In the genomic region with DNA sequence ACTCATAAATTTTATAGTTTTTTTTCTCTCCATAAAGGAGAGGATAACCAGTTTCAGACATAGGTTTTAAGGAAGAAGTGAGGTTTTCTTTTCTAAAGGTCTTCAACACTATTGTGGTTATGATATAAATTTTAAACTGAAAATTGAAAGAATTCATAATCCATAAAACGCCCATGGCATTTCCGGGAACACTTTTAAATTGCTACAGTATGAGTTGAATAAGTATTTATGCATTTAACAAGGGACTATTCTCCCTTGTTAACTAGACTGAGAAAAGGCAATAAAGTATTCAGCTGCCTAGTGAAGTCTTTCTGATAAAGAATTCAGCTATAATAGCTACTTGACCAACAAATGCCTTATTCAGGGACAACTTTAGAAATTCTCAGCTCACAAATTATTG, we compare ENCODE assay signal across 16 cellular contexts.
DNase-seq lines count a peak whose midpoint lies in the region; ATAC-seq and TF ChIP-seq lines count a peak whose summit lies in the region.
"Had no signal": no experiment of that assay in that cellular context is flagged by ENCODE, and none has a peak within 500 bp of the region (broad histone marks: within the 10 kb centered on the region; RNA-seq: fewer than 3 reads in every experiment).

No MANE protein-coding gene starts in this region.

- H3K36me3 ChIP-seq in HCT116 (ENCODE audit: control insufficient read depth in 1 of 2, insufficient read depth in 2 of 2, low read length in 2 of 2) = no peaks in the 10 kb centered on the region

- CTCF ChIA-PET in HCT116 (lab: Charles Lee) = no interaction called here
- CTCF ChIA-PET in activated CD4-positive, alpha-beta memory T cell treated with anti-CD3 and anti-CD28 coated beads for 36 hours (lab: Charles Lee) = no interaction called here

- no peak for TF ChIP-seq POLR2A in HCT116 (IDR thresholded peaks at IDR 0.05; ENCODE audit: borderline replicate concordance, extremely low read depth, insufficient read depth, insufficient read length)

- no peaks in the 10 kb centered on the region for H4K20me1 ChIP-seq in HCT116 (ENCODE audit: insufficient read depth)

- H3K27ac Mint-ChIP-seq in activated CD4-positive, alpha-beta memory T cell treated with anti-CD3 and anti-CD28 coated beads for 36 hours = no peak overlapping the region
- H3K27ac Mint-ChIP-seq: CD4-positive, alpha-beta T cell; GM23338 had no signal

- no peak overlapping the region for H3K4me2 ChIP-seq in HCT116 (ENCODE audit: low read length)
- H3K4me2 ChIP-seq: GM23338 had no signal

- no peaks in the 10 kb centered on the region for H3K27me3 Mint-ChIP-seq in activated CD4-positive, alpha-beta memory T cell treated with anti-CD3 and anti-CD28 coated beads for 36 hours
- H3K27me3 Mint-ChIP-seq: CD4-positive, alpha-beta T cell had no signal

- intact Hi-C loops in HCT116 (cut with micrococcal nuclease) = no loop called here
- intact Hi-C loops in activated CD4-positive, alpha-beta memory T cell treated with anti-CD3 and anti-CD28 coated beads for 36 hours (cut with micrococcal nuclease) = no loop called here

- RAD21 ChIA-PET in HCT116 (lab: Charles Lee; ENCODE audit: low non-redundant PET in 1 of 2, low total read pairs in 2 of 2, uncharacterized antibody in 2 of 2, unreplicated experiment in 2 of 2) = interaction anchor here in 1 of 2 experiments (0.7 kb wide), 1 partner anchor 424 kb away, joined by 3 read pairs; no protein-coding TSS in a partner anchor

- ATAC-seq in HCT116 = no peak
- no peak for ATAC-seq in GM18519 (IDR thresholded peaks at IDR 0.05; ENCODE audit: low FRiP score, unreplicated experiment)
- ATAC-seq: GM23338 had no signal

- no peak overlapping the region for H3K9ac ChIP-seq in HCT116 (ENCODE audit: low read length)

- H3K9me2 ChIP-seq in HCT116 (ENCODE audit: insufficient read depth) = no peaks in the 10 kb centered on the region

- no peak overlapping the region for H3K4me3 ChIP-seq in HCT116 (replicated peaks in 1 of 2; ENCODE audit: low read depth in 1 of 2, low read length in 2 of 2)
- no peak overlapping the region for H3K4me3 ChIP-seq in fibroblast of villous mesenchyme (ENCODE audit: low read depth, low read length)
- H3K4me3 ChIP-seq: GM23338 had no signal

- no peaks in the 10 kb centered on the region for H3K4me1 ChIP-seq in HCT116 (ENCODE audit: control insufficient read depth in 1 of 2, insufficient read depth in 2 of 2, low read length in 2 of 2)

- no TSS peak for BruUV-seq in HCT116 (replicated peaks; lab: Mats Ljungman, UMichigan)

- H2AFZ ChIP-seq in HCT116 (ENCODE audit: low read depth, low read length, poor library complexity, severe bottlenecking) = peak overlapping the region; percentile 23
- H2AFZ ChIP-seq: GM23338 had no signal

- no peak overlapping the region for H3K4me3 Mint-ChIP-seq in activated CD4-positive, alpha-beta memory T cell treated with anti-CD3 and anti-CD28 coated beads for 36 hours
- H3K4me3 Mint-ChIP-seq: CD4-positive, alpha-beta T cell; GM23338 had no signal

- no peaks in the 10 kb centered on the region for H3K9me3 Mint-ChIP-seq in activated CD4-positive, alpha-beta memory T cell treated with anti-CD3 and anti-CD28 coated beads for 36 hours
- H3K9me3 Mint-ChIP-seq: CD4-positive, alpha-beta T cell; GM23338 had no signal

- H3K9me3 ChIP-seq in HCT116 (ENCODE audit: control insufficient read depth in 1 of 2, insufficient read depth in 1 of 2, low read depth in 1 of 2, low read length in 2 of 2) = no peaks in the 10 kb centered on the region

- POLR2A ChIA-PET in HCT116 (lab: Charles Lee) = interaction anchor here (1.0 kb wide), 1 partner anchor 8 kb away, joined by 3 read pairs; no protein-coding TSS in a partner anchor
- POLR2A ChIA-PET in activated CD4-positive, alpha-beta memory T cell treated with anti-CD3 and anti-CD28 coated beads for 36 hours (lab: Charles Lee) = no interaction called here

- H3K36me3 Mint-ChIP-seq in activated CD4-positive, alpha-beta memory T cell treated with anti-CD3 and anti-CD28 coated beads for 36 hours = no peaks in the 10 kb centered on the region

- no peaks in the 10 kb centered on the region for H3K27me3 ChIP-seq in HCT116 (ENCODE audit: insufficient read depth, low read length)

- no peaks in the 10 kb centered on the region for H3K4me1 Mint-ChIP-seq in activated CD4-positive, alpha-beta memory T cell treated with anti-CD3 and anti-CD28 coated beads for 36 hours (ENCODE audit: low read depth)
- H3K4me1 Mint-ChIP-seq: GM23338 had no signal

- DNase-seq in EH (ENCODE audit: low read depth) (peak; percentile 41), HCT116 (ENCODE audit: low read depth, low spot score) (no peak), fibroblast of villous mesenchyme (ENCODE audit: low read depth) (peak; percentile 37), AML-193 (lab: John Stamatoyannopoulos, UW) (no peak), NOMO-1 (lab: John Stamatoyannopoulos, UW; ENCODE audit: unreplicated experiment in 2 of 2) (no peak)
- no peak for DNase-seq in activated CD4-positive, alpha-beta memory T cell treated with anti-CD3 and anti-CD28 coated beads for 36 hours
- DNase-seq: C1 segment of cervical spinal cord; Calu3; CD4-positive, alpha-beta T cell; DMS 273 treated with DMSO at 0.1 percent for 48 hours; GDM1; H7; IMR-90; KBM-7 had no signal

- TF ChIP-seq CTCF in HCT116 (IDR thresholded peaks at IDR 0.05 in 2 of 3, conservative IDR thresholded peaks at IDR 0.05 in 1 of 3; ENCODE audit: borderline replicate concordance in 1 of 3, insufficient read depth in 1 of 3, low read depth in 2 of 3, low read length in 2 of 3) (no peak), fibroblast of villous mesenchyme (IDR thresholded peaks at IDR 0.05; ENCODE audit: insufficient read depth, low read depth, low read length) (no peak)

- H3K27ac ChIP-seq in HCT116 (ENCODE audit: low read depth, low read length) = no peak overlapping the region

- H3K79me2 ChIP-seq in HCT116 (ENCODE audit: insufficient read depth, low read length) = no peaks in the 10 kb centered on the region

- no peak for TF ChIP-seq RAD21 in HCT116 (IDR thresholded peaks at IDR 0.05; ENCODE audit: low read depth)

TF ChIP-seq in HCT116, 20 proteins besides CTCF, POLR2A, EP300 and RAD21:
- TF ChIP-seq JUND (IDR thresholded peaks at IDR 0.05) (no peak), CEBPB (IDR thresholded peaks at IDR 0.05; ENCODE audit: low read depth) (no peak), ZFX (IDR thresholded peaks at IDR 0.05) (no peak), SRF (IDR thresholded peaks at IDR 0.05; ENCODE audit: low read depth) (no peak), ZNF274 (IDR thresholded peaks at IDR 0.05; ENCODE audit: low read depth, low read length) (no peak), SIN3A (IDR thresholded peaks at IDR 0.05; ENCODE audit: low read depth) (no peak), TCF7L2 (IDR thresholded peaks at IDR 0.05; ENCODE audit: borderline replicate concordance, extremely low read depth, insufficient read depth, insufficient read length) (no peak), YY1 (IDR thresholded peaks at IDR 0.05; ENCODE audit: extremely low read depth, insufficient replicate concordance, low read depth, low read length) (no peak), CBX3 (IDR thresholded peaks at IDR 0.05; ENCODE audit: low read depth) (no peak), POLR2AphosphoS5 (IDR thresholded peaks at IDR 0.05; ENCODE audit: low read depth, low read length) (no peak)
- TF ChIP-seq, protein P1, sequence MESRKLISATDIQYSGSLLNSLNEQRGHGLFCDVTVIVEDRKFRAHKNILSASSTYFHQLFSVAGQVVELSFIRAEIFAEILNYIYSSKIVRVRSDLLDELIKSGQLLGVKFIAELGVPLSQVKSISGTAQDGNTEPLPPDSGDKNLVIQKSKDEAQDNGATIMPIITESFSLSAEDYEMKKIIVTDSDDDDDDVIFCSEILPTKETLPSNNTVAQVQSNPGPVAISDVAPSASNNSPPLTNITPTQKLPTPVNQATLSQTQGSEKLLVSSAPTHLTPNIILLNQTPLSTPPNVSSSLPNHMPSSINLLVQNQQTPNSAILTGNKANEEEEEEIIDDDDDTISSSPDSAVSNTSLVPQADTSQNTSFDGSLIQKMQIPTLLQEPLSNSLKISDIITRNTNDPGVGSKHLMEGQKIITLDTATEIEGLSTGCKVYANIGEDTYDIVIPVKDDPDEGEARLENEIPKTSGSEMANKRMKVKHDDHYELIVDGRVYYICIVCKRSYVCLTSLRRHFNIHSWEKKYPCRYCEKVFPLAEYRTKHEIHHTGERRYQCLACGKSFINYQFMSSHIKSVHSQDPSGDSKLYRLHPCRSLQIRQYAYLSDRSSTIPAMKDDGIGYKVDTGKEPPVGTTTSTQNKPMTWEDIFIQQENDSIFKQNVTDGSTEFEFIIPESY (IDR thresholded peaks at IDR 0.05; ENCODE audit: extremely low read depth, insufficient replicate concordance, low read length) = no peak

Comparison
In these comparisons a context has a peak if more than half of its experiments do, and no peak if none do; other contexts are left out.
1. DNase-seq: peak in EH (single experiment) and fibroblast of villous mesenchyme (single experiment); none in HCT116 (single experiment), AML-193 (0 of 2), NOMO-1 (0 of 2) and activated CD4-positive, alpha-beta memory T cell treated with anti-CD3 and anti-CD28 coated beads for 36 hours (single experiment).